Comparison of ENCODE assay signal across 28 cellular contexts in genomic region chr2:6523476-6523875, GRCh38.
"Had no signal": no experiment of that assay in that cellular context is flagged by ENCODE, and none has a peak within 500 bp of the region (broad histone marks: within the 10 kb centered on the region; RNA-seq: fewer than 3 reads in every experiment).

No MANE protein-coding gene starts in this region.

- H3K27me3 ChIP-seq: gastrocnemius medialis, neural progenitor cell, pancreas, right lobe of liver, spleen, testis, tibial nerve had no signal

- H2AFZ ChIP-seq: neural progenitor cell had no signal

- H3K36me3 ChIP-seq: gastrocnemius medialis, heart right ventricle, left ventricle myocardium inferior, lower lobe of right lung, neural progenitor cell, pancreas, prostate gland, right lobe of liver, spleen, tibial nerve had no signal

- H3K9ac ChIP-seq: neural progenitor cell had no signal

- H3K27me3 Mint-ChIP-seq: memory B cell; stimulated activated naive B cell treated with anti-CD40 and anti-IgM and Interleukin-4, amounts not matched to agents 10 μg/mL and 1 μg/mL and 100 μg/mL, for 72 hours; stimulated activated naive CD8-positive, alpha-beta T cell treated with anti-CD3 and anti-CD28 coated beads, Interleukin-15, amount 100 ng/mL, for 72 hours had no signal

- H3K36me3 Mint-ChIP-seq: immature natural killer cell; memory B cell; natural killer cell treated with Interleukin-12 subunit alpha and Interleukin-12 subunit beta and Interleukin-15 and Interleukin-18, amount 100 ng/mL, for 72 hours; stimulated activated naive B cell treated with anti-CD40 and anti-IgM and Interleukin-4, amounts not matched to agents 10 μg/mL and 1 μg/mL and 100 μg/mL, for 72 hours had no signal

- H3K4me3 ChIP-seq: dorsolateral prefrontal cortex, gastrocnemius medialis, heart right ventricle, left ventricle myocardium inferior, lower lobe of right lung, neural progenitor cell, pancreas, prostate gland, right lobe of liver, spleen, testis, tibial nerve had no signal

- H3K9me3 ChIP-seq: gastrocnemius medialis, left ventricle myocardium inferior, lower lobe of right lung, pancreas, prostate gland, right lobe of liver, spleen, testis, tibial nerve had no signal

- ATAC-seq: esophagus mucosa; gastrocnemius medialis; heart right ventricle; left cardiac atrium; lower lobe of right lung; natural killer cell treated with Interleukin-12 subunit alpha and Interleukin-12 subunit beta and Interleukin-15 and Interleukin-18, amount 100 ng/mL, for 72 hours; right lobe of liver; stimulated activated naive B cell treated with anti-CD40 and anti-IgM and Interleukin-4, amounts not matched to agents 10 μg/mL and 1 μg/mL and 100 μg/mL, for 72 hours; stimulated activated naive CD8-positive, alpha-beta T cell treated with anti-CD3 and anti-CD28 coated beads, Interleukin-15, amount 100 ng/mL, for 72 hours had no signal

- H3K4me1 Mint-ChIP-seq: immature natural killer cell; memory B cell; stimulated activated naive B cell treated with anti-CD40 and anti-IgM and Interleukin-4, amounts not matched to agents 10 μg/mL and 1 μg/mL and 100 μg/mL, for 72 hours; stimulated activated naive CD8-positive, alpha-beta T cell treated with anti-CD3 and anti-CD28 coated beads, Interleukin-15, amount 100 ng/mL, for 72 hours had no signal

- H3K4me2 ChIP-seq: neural progenitor cell had no signal

- H3K27ac ChIP-seq: dorsolateral prefrontal cortex, gastrocnemius medialis, heart right ventricle, left ventricle myocardium inferior, lower lobe of right lung, neural progenitor cell, pancreas, prostate gland, right lobe of liver, spleen, testis, tibial nerve had no signal

- H3K27ac Mint-ChIP-seq: immature natural killer cell; memory B cell; natural killer cell treated with Interleukin-12 subunit alpha and Interleukin-12 subunit beta and Interleukin-15 and Interleukin-18, amount 100 ng/mL, for 72 hours; neural progenitor cell; stimulated activated naive B cell treated with anti-CD40 and anti-IgM and Interleukin-4, amounts not matched to agents 10 μg/mL and 1 μg/mL and 100 μg/mL, for 72 hours; stimulated activated naive CD8-positive, alpha-beta T cell treated with anti-CD3 and anti-CD28 coated beads, Interleukin-15, amount 100 ng/mL, for 72 hours had no signal

- H3K4me1 ChIP-seq: gastrocnemius medialis, heart right ventricle, left ventricle myocardium inferior, lower lobe of right lung, prostate gland, right lobe of liver, spleen, testis, tibial nerve had no signal

- DNase-seq: cortex of kidney; dorsolateral prefrontal cortex; effector CD8-positive, alpha-beta T cell; gastrocnemius medialis; heart right ventricle; hypothalamus; immature natural killer cell; kidney; left cardiac atrium; left ventricle myocardium inferior; lower lobe of right lung; midbrain; occipital lobe; pancreas; right lobe of liver; spleen; stimulated activated CD4-positive, alpha-beta T cell treated with anti-CD3 and anti-CD28 coated beads, Interleukin-15, amount 100 ng/mL, for 24 hours; stimulated activated CD4-positive, alpha-beta T cell treated with anti-CD3 and anti-CD28 coated beads, Interleukin-1b, Interleukin-23, amount 100 ng/mL, for 48 hours; stimulated activated CD4-positive, alpha-beta T cell treated with anti-CD3 and anti-CD28 coated beads, Interleukin-4, amount 100 ng/mL, for 4 hours; stimulated activated naive B cell treated with anti-CD40 and anti-IgM and Interleukin-4, amounts not matched to agents 10 μg/mL and 1 μg/mL and 100 μg/mL, for 72 hours; stimulated activated naive CD8-positive, alpha-beta T cell treated with anti-CD3 and anti-CD28 coated beads, Interleukin-15, amount 100 ng/mL, for 72 hours; testis had no signal

- H3K4me3 Mint-ChIP-seq: immature natural killer cell; memory B cell; natural killer cell treated with Interleukin-12 subunit alpha and Interleukin-12 subunit beta and Interleukin-15 and Interleukin-18, amount 100 ng/mL, for 72 hours; neural progenitor cell; stimulated activated naive B cell treated with anti-CD40 and anti-IgM and Interleukin-4, amounts not matched to agents 10 μg/mL and 1 μg/mL and 100 μg/mL, for 72 hours; stimulated activated naive CD8-positive, alpha-beta T cell treated with anti-CD3 and anti-CD28 coated beads, Interleukin-15, amount 100 ng/mL, for 72 hours had no signal

- H3K9me3 Mint-ChIP-seq: memory B cell; natural killer cell treated with Interleukin-12 subunit alpha and Interleukin-12 subunit beta and Interleukin-15 and Interleukin-18, amount 100 ng/mL, for 72 hours; stimulated activated naive B cell treated with anti-CD40 and anti-IgM and Interleukin-4, amounts not matched to agents 10 μg/mL and 1 μg/mL and 100 μg/mL, for 72 hours; stimulated activated naive CD8-positive, alpha-beta T cell treated with anti-CD3 and anti-CD28 coated beads, Interleukin-15, amount 100 ng/mL, for 72 hours had no signal
